In genomic region chr6:70663881-70664466, GRCh38 we compare ENCODE assay signal across 18 cellular contexts. TPM values are rescaled to one million over a fixed set of nuclear protein-coding genes. Genes with fewer than 3 reads are reported as not detected.
DNase-seq lines count a peak whose midpoint lies in the region; ATAC-seq and TF ChIP-seq lines count a peak whose summit lies in the region.
"Had no signal": no experiment of that assay in that cellular context is flagged by ENCODE, and none has a peak within 500 bp of the region (broad histone marks: within the 10 kb centered on the region; RNA-seq: fewer than 3 reads in every experiment).

No MANE protein-coding gene starts in this region.

- peaks cover 3% of the 10 kb centered on the region for H3K9me3 ChIP-seq in WERI-Rb-1 (ENCODE audit: severe bottlenecking)
- no peaks in the 10 kb centered on the region for H3K9me3 ChIP-seq in right atrium auricular region
- no peaks in the 10 kb centered on the region for H3K9me3 ChIP-seq in vagina

- H3K4me3 ChIP-seq in WERI-Rb-1 (ENCODE audit: low read depth, low read length) (no peak overlapping the region), right atrium auricular region (no peak overlapping the region), vagina (no peak overlapping the region)

- H3K36me3 ChIP-seq in WERI-Rb-1 (peaks cover 3% of the 10 kb centered on the region; the same call in 1 of the 2 replicates), right atrium auricular region (no peaks in the 10 kb centered on the region), vagina (no peaks in the 10 kb centered on the region)

- no peak for TF ChIP-seq POLR2A in vagina (IDR thresholded peaks at IDR 0.05)

- H3K27ac ChIP-seq in WERI-Rb-1: no peak overlapping the region
- peak overlapping the region; percentile 40 to 76 for H3K27ac ChIP-seq in right atrium auricular region
- H3K27ac ChIP-seq in temporal lobe (ENCODE audit: low read depth, low read length): peak overlapping the region; percentile 52
- H3K27ac ChIP-seq in vagina: no peak overlapping the region

- ATAC-seq in left ventricle myocardium superior (peak; percentile 1), HG03565 (IDR thresholded peaks at IDR 0.05; ENCODE audit: unreplicated experiment) (no peak)
- ATAC-seq: Panc1, SK-N-SH treated with all-trans-retinoic acid at 6 μM for 48 hours had no signal

- no peaks in the 10 kb centered on the region for H3K27me3 ChIP-seq in WERI-Rb-1 (ENCODE audit: insufficient read depth, low read depth, severe bottlenecking)
- H3K27me3 ChIP-seq in right atrium auricular region: no peaks in the 10 kb centered on the region
- no peaks in the 10 kb centered on the region for H3K27me3 ChIP-seq in vagina

- no peak for DNase-seq in left ventricle myocardium superior
- DNase-seq in cardiac septum (ENCODE audit: low spot score): no peak
- peak; percentile 46 for DNase-seq in WERI-Rb-1
- no peak for DNase-seq in right atrium auricular region (ENCODE audit: low spot score)
- DNase-seq in vagina (ENCODE audit: extremely low spot score in 2 of 2): no peak
- no peak for DNase-seq in activated CD4-positive, alpha-beta T cell treated with anti-CD3 and anti-CD28 coated beads for 4 hours
- DNase-seq: Calu3; CD4-positive, alpha-beta T cell; EL; HCEC 1CT; NCI-H1436; NCI-H2081 treated with DMSO at 0.1 percent for 48 hours; NCI-H345; NCI-H69 had no signal

- TF ChIP-seq CTCF in WERI-Rb-1 (IDR thresholded peaks at IDR 0.05; ENCODE audit: low read depth, low read length) (no peak), right atrium auricular region (IDR thresholded peaks at IDR 0.05) (no peak), vagina (IDR thresholded peaks at IDR 0.05) (no peak)

- intact Hi-C loops in left ventricle myocardium superior (cut with micrococcal nuclease) (loop anchor here (10.0 kb wide), 1 partner anchor 99 kb away; the partner anchor contains the start of gene SDHAF4), cardiac septum (cut with DNase I) (no loop called here), vagina (cut with DNase I) (no loop called here)

- H3K4me1 ChIP-seq in right atrium auricular region (peaks cover 0 to 16% of the 10 kb centered on the region in 2 donors), vagina (peaks cover 6% of the 10 kb centered on the region)

RNA-seq across cellular contexts. Expression of gene SMAP1, which starts 3.7 kb away (rescaled TPM):
- total RNA-seq in left ventricle myocardium superior (32.2 TPM), cardiac septum (32.5 TPM), right atrium auricular region (10 to 100 TPM; 23.7 to 30.4 TPM), temporal lobe (53.4 TPM), vagina (26.3 TPM)

Comparison
In these comparisons a context has a peak if more than half of its experiments do, and no peak if none do; other contexts are left out.
1. H3K27ac ChIP-seq: peak in right atrium auricular region (2 of 2) and temporal lobe (single experiment); none in WERI-Rb-1 (single experiment) and vagina (single experiment).